27 cellular contexts compared by ENCODE assay signal in the genomic region with DNA sequence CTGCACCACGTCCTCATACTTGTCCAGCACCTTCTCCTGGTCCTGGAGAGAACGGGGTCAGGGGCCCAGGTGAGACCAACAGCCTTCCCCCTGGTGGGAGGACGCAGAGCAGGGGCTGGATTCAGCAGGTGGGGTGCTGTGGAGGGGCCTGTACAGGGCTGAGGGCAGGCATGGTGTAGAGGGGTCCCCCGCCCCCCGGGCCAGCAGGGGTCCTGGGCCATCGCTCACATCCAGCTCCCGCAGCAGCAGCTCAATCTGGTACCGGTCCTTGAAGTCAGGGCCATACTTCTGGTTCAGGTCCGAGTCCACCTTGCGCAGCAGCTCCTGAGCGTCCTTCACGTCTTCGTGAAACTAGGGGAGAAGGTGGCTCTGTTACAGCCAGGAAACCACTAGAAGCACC. TPM values are rescaled to one million over a fixed set of nuclear protein-coding genes. Genes with fewer than 3 reads are reported as not detected.
"Had no signal": no experiment of that assay in that cellular context is flagged by ENCODE, and none has a peak within 500 bp of the region (broad histone marks: within the 10 kb centered on the region; RNA-seq: fewer than 3 reads in every experiment).

No MANE protein-coding gene starts in this region.

- ATAC-seq: natural killer cell; psoas muscle; right cardiac atrium; stimulated activated effector memory CD8-positive, alpha-beta T cell treated with anti-CD3 and anti-CD28 coated beads, Interleukin-12 subunit alpha, Interleukin-12 subunit beta, amount 100 ng/mL, for 72 hours had no signal

- H3K9me3 Mint-ChIP-seq: natural killer cell; stimulated activated effector memory CD8-positive, alpha-beta T cell treated with anti-CD3 and anti-CD28 coated beads, Interleukin-12 subunit alpha, Interleukin-12 subunit beta, amount 100 ng/mL, for 72 hours; stimulated activated naive CD8-positive, alpha-beta T cell treated with anti-CD3 and anti-CD28 coated beads, Interleukin-15, Interleukin-2, amounts not matched to agents 100 ng/mL and 50 ng/mL, for 24 hours; type B pancreatic cell had no signal

- H3K36me3 ChIP-seq: neural progenitor cell, uterus had no signal

- H3K27me3 ChIP-seq: neural progenitor cell, neutrophil, right lobe of liver, sigmoid colon, suprapubic skin, testis, transverse colon, upper lobe of right lung, uterus had no signal

- H3K4me3 Mint-ChIP-seq: naive B cell; natural killer cell; nephron; stimulated activated effector memory CD8-positive, alpha-beta T cell treated with anti-CD3 and anti-CD28 coated beads, Interleukin-12 subunit alpha, Interleukin-12 subunit beta, amount 100 ng/mL, for 72 hours; stimulated activated naive B cell treated with anti-CD40 and anti-IgM and Interleukin-4, amounts not matched to agents 10 μg/mL and 1 μg/mL and 100 μg/mL, for 72 hours; stimulated activated naive CD8-positive, alpha-beta T cell treated with anti-CD3 and anti-CD28 coated beads, Interleukin-15, Interleukin-2, amounts not matched to agents 100 ng/mL and 50 ng/mL, for 24 hours; type B pancreatic cell had no signal

- H3K4me1 Mint-ChIP-seq: naive B cell; stimulated activated effector memory CD8-positive, alpha-beta T cell treated with anti-CD3 and anti-CD28 coated beads, Interleukin-12 subunit alpha, Interleukin-12 subunit beta, amount 100 ng/mL, for 72 hours; stimulated activated naive B cell treated with anti-CD40 and anti-IgM and Interleukin-4, amounts not matched to agents 10 μg/mL and 1 μg/mL and 100 μg/mL, for 72 hours had no signal

- H3K4me3 ChIP-seq: neural progenitor cell, psoas muscle, right lobe of liver, sigmoid colon, suprapubic skin, tibial artery, transverse colon, upper lobe of right lung, uterus had no signal

- H3K4me1 ChIP-seq: neural progenitor cell, parathyroid adenoma, psoas muscle, right lobe of liver, suprapubic skin, testis, tibial artery, upper lobe of right lung, uterus had no signal

- H3K27ac ChIP-seq: neural progenitor cell, neutrophil, parathyroid adenoma, psoas muscle, right lobe of liver, sigmoid colon, suprapubic skin, testis, tibial artery, transverse colon, upper lobe of right lung, uterus had no signal

- H3K27ac Mint-ChIP-seq: naive B cell; natural killer cell; progenitor cell of endocrine pancreas; stimulated activated effector memory CD8-positive, alpha-beta T cell treated with anti-CD3 and anti-CD28 coated beads, Interleukin-12 subunit alpha, Interleukin-12 subunit beta, amount 100 ng/mL, for 72 hours; stimulated activated naive B cell treated with anti-CD40 and anti-IgM and Interleukin-4, amounts not matched to agents 10 μg/mL and 1 μg/mL and 100 μg/mL, for 72 hours; stimulated activated naive CD8-positive, alpha-beta T cell treated with anti-CD3 and anti-CD28 coated beads, Interleukin-15, Interleukin-2, amounts not matched to agents 100 ng/mL and 50 ng/mL, for 24 hours; type B pancreatic cell had no signal

- H3K36me3 Mint-ChIP-seq: naive B cell; natural killer cell; neural progenitor cell; stimulated activated effector memory CD8-positive, alpha-beta T cell treated with anti-CD3 and anti-CD28 coated beads, Interleukin-12 subunit alpha, Interleukin-12 subunit beta, amount 100 ng/mL, for 72 hours had no signal

- H3K9me3 ChIP-seq: neutrophil, psoas muscle, right lobe of liver, suprapubic skin, testis, transverse colon, upper lobe of right lung, uterus had no signal

- DNase-seq: naive B cell; natural killer cell; psoas muscle; right lobe of liver; sigmoid colon; small intestine; stimulated activated CD4-positive, alpha-beta T cell treated with anti-CD3 and anti-CD28 coated beads, Interleukin-15, amount 100 ng/mL, for 24 hours; stimulated activated CD4-positive, alpha-beta T cell treated with anti-CD3 and anti-CD28 coated beads, Interleukin-2, amount 100 ng/mL, for 24 hours; stimulated activated CD4-positive, alpha-beta T cell treated with anti-CD3 and anti-CD28 coated beads, Interleukin-2, amount 100 ng/mL, for 48 hours; stimulated activated CD4-positive, alpha-beta T cell treated with anti-CD3 and anti-CD28 coated beads, Interleukin-4, amount 100 ng/mL, for 24 hours; stimulated activated naive B cell treated with anti-CD40 and anti-IgM and Interleukin-4, amounts not matched to agents 10 μg/mL and 1 μg/mL and 100 μg/mL, for 72 hours; substantia nigra; transverse colon; upper lobe of right lung; uterus had no signal

- H3K27me3 Mint-ChIP-seq: progenitor cell of endocrine pancreas; stimulated activated naive CD8-positive, alpha-beta T cell treated with anti-CD3 and anti-CD28 coated beads, Interleukin-15, Interleukin-2, amounts not matched to agents 100 ng/mL and 50 ng/mL, for 24 hours; type B pancreatic cell had no signal

RNA-seq across cellular contexts. Expression of gene PPL, which starts 41.6 kb away (rescaled TPM):
- total RNA-seq: natural killer cell had no signal
